ENCODE assay signal across 11 cellular contexts in the genomic region with DNA sequence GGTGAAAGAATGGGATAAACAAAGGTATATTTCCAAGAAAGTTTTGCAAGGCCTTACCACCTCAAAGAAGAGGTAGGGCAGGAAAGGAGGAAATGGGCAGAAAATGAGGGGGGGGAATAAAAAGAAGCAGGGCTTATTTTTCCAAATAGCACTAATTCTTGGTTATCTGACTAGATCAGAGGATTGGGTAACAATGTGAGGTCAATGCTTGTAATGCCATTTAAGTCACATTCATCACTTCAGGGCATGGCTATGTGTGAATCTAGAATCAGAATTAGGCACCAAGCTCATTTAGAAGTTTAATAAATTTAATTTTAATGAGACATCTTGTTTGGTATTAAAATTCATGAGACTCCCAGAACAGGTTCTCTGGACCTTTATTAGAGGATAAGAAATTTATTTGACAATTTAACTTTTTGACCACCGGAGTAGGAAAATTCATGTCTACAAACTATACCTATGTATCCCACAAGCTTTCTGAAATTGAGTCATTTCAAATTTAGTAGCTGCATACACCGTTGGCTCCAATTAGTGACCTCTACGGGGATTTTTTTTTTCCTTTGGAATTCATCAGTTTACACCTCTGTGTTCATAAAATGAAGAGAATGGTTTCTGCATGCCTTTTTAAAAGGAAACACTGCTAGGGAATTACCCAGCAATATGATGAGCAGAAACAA. TPM values are rescaled to one million over a fixed set of nuclear protein-coding genes. Genes with fewer than 3 reads are reported as not detected.
DNase-seq lines count a peak whose midpoint lies in the region; ATAC-seq, FAIRE-seq and TF ChIP-seq lines count a peak whose summit lies in the region.
"Had no signal": no experiment of that assay in that cellular context is flagged by ENCODE, and none has a peak within 500 bp of the region (broad histone marks: within the 10 kb centered on the region; RNA-seq: fewer than 3 reads in every experiment).

No MANE protein-coding gene starts in this region.

- H3K4me2 ChIP-seq in HepG2 (ENCODE audit: low read depth, low read length), result 0 out of 2 replicates have a peak overlapping the region, but pooled peaks have one; percentile 80

- ATAC-seq in stimulated activated naive CD8-positive, alpha-beta T cell treated with anti-CD3 and anti-CD28 coated beads, Interleukin-15, Interleukin-2, amounts not matched to agents 100 U/mL and 50 U/mL, for 24 hours, result no peak
- ATAC-seq in HepG2 (no peak), HG03175 (IDR thresholded peaks at IDR 0.05; ENCODE audit: unreplicated experiment) (no peak)

- POLR2A ChIA-PET in HepG2 (lab: Yijun Ruan, JAX), result interaction anchor here (0.7 to 1.0 kb wide), 2 partner anchors 14 to 22 kb away, joined by 3 to 5 read pairs; no protein-coding TSS in a partner anchor

- TF ChIP-seq RAD21 in HepG2 (CRISPR knock-in tag; IDR thresholded peaks at IDR 0.05), result no peak

- intact Hi-C loops in HepG2 (cut with micrococcal nuclease; ENCODE audit: unreplicated experiment) (no loop called here), dorsolateral prefrontal cortex (cut with DNase I) (no loop called here)

- no peak overlapping the region for H3K9ac ChIP-seq in HepG2 (ENCODE audit: insufficient read depth, low read depth, low read length)

- no peaks in the 10 kb centered on the region for H3K9me3 Mint-ChIP-seq in stimulated activated naive CD8-positive, alpha-beta T cell treated with anti-CD3 and anti-CD28 coated beads, Interleukin-15, Interleukin-2, amounts not matched to agents 100 ng/mL and 50 ng/mL, for 24 hours
- H3K9me3 Mint-ChIP-seq: activated CD4-positive, alpha-beta memory T cell treated with anti-CD3 and anti-CD28 coated beads, Interleukin-2, amount 10 ng/mL, durations not matched to agents 7 days and 5 days had no signal

- 93% methylated on average over 3 of the region's 3 CpGs for WGBS in HepG2 (ENCODE audit: low lambda C conversion rate)

- no peak for TF ChIP-seq POLR2A in HepG2 (IDR thresholded peaks at IDR 0.05; ENCODE audit: insufficient read depth in 1 of 2, low read depth in 2 of 2, low read length in 2 of 2)

- peaks cover 4% of the 10 kb centered on the region for H3K79me2 ChIP-seq in HepG2 (ENCODE audit: insufficient read depth, low read length)

- no peaks in the 10 kb centered on the region for H4K20me1 ChIP-seq in HepG2 (ENCODE audit: insufficient read depth, low read length)

- H3K36me3 Mint-ChIP-seq in stimulated activated naive CD8-positive, alpha-beta T cell treated with anti-CD3 and anti-CD28 coated beads, Interleukin-15, Interleukin-2, amounts not matched to agents 100 ng/mL and 50 ng/mL, for 24 hours (ENCODE audit: low read depth), result no peaks in the 10 kb centered on the region

- no peaks in the 10 kb centered on the region for H3K9me3 ChIP-seq in HepG2 (ENCODE audit: low read length)

- DNase-seq in stimulated activated naive CD8-positive, alpha-beta T cell treated with anti-CD3 and anti-CD28 coated beads, Interleukin-15, Interleukin-2, amounts not matched to agents 100 U/mL and 50 U/mL, for 24 hours, result no peak
- DNase-seq in HepG2 (ENCODE audit: low spot score) (no peak), ecto neural progenitor cell (ENCODE audit: low spot score) (no peak), GDM1 (lab: John Stamatoyannopoulos, UW) (no peak), dorsolateral prefrontal cortex (no peak)
- DNase-seq: brain microvascular endothelial cell, NCI-H1105 treated with DMSO at 0.1 percent for 48 hours had no signal

- no peak for FAIRE-seq in HepG2 (lab: Jason Lieb, UNC)

- H3K27ac ChIP-seq in VCaP, result peak overlapping the region; percentile 38
- H3K27ac ChIP-seq in HepG2 (ENCODE audit: extremely low read length, insufficient read depth, low read length), result no peak overlapping the region
- H3K27ac ChIP-seq in dorsolateral prefrontal cortex, result peak overlapping the region in 2 of 59 donors; percentile 19 to 26
- H3K27ac ChIP-seq: brain microvascular endothelial cell had no signal

- H3K4me3 ChIP-seq in HepG2 (replicated peaks in 1 of 3; ENCODE audit: insufficient read depth in 1 of 3, low read depth in 2 of 3, low read length in 3 of 3), result no peak overlapping the region
- peak overlapping the region in 3 of 59 donors; percentile 84 to 99 (median 88) for H3K4me3 ChIP-seq in dorsolateral prefrontal cortex

- H3K27me3 ChIP-seq in HepG2 (ENCODE audit: control insufficient read depth in 1 of 2, insufficient read depth in 2 of 2, low read length in 2 of 2) (no peaks in the 10 kb centered on the region; a peak in 1 of 5 replicates), dorsolateral prefrontal cortex (no peaks in the 10 kb centered on the region)
- H3K27me3 ChIP-seq: brain microvascular endothelial cell had no signal

- no peak overlapping the region for H3K27ac Mint-ChIP-seq in stimulated activated naive CD8-positive, alpha-beta T cell treated with anti-CD3 and anti-CD28 coated beads, Interleukin-15, Interleukin-2, amounts not matched to agents 100 ng/mL and 50 ng/mL, for 24 hours

- TF ChIP-seq CTCF in VCaP (conservative IDR thresholded peaks at IDR 0.05) (no peak), HepG2 (CRISPR knock-in tag; IDR thresholded peaks at IDR 0.05) (no peak), dorsolateral prefrontal cortex (IDR thresholded peaks at IDR 0.05 in 54 of 56, conservative IDR thresholded peaks at IDR 0.05 in 2 of 56; ENCODE audit: low read depth in 1 of 56, partially characterized antibody in 56 of 56) (no peak)

- H3K4me3 Mint-ChIP-seq in stimulated activated naive CD8-positive, alpha-beta T cell treated with anti-CD3 and anti-CD28 coated beads, Interleukin-15, Interleukin-2, amounts not matched to agents 100 ng/mL and 50 ng/mL, for 24 hours, result peak overlapping the region; percentile 85

- H3K27me3 Mint-ChIP-seq in stimulated activated naive CD8-positive, alpha-beta T cell treated with anti-CD3 and anti-CD28 coated beads, Interleukin-15, Interleukin-2, amounts not matched to agents 100 ng/mL and 50 ng/mL, for 24 hours, result no peaks in the 10 kb centered on the region
- H3K27me3 Mint-ChIP-seq: activated CD4-positive, alpha-beta memory T cell treated with anti-CD3 and anti-CD28 coated beads, Interleukin-2, amount 10 ng/mL, durations not matched to agents 7 days and 5 days had no signal

- CTCF ChIA-PET in HepG2 (lab: Yijun Ruan, JAX; ENCODE audit: low intra/inter-chr PET ratio, low total read pairs), result no interaction called here

- TSS peak; percentile 51 for BruUV-seq in HepG2 (replicated peaks; lab: Mats Ljungman, UMichigan)

- in situ Hi-C loops in HepG2 (cut with HindIII; ENCODE audit: extremely low pct_ligation_motif_present, low pct_unique_long_range_greater_than_20kb), result no loop called here

- H3K4me1 ChIP-seq in HepG2 (ENCODE audit: insufficient read depth, low read length), result peaks cover 19% of the 10 kb centered on the region

- peaks cover 19% of the 10 kb centered on the region for H3K4me1 Mint-ChIP-seq in stimulated activated naive CD8-positive, alpha-beta T cell treated with anti-CD3 and anti-CD28 coated beads, Interleukin-15, Interleukin-2, amounts not matched to agents 100 ng/mL and 50 ng/mL, for 24 hours (ENCODE audit: low read depth)

- H2AFZ ChIP-seq in HepG2 (ENCODE audit: low read length), result no peak overlapping the region

- no peak for TF ChIP-seq EP300 in HepG2 (IDR thresholded peaks at IDR 0.05; ENCODE audit: low read depth in 2 of 2, low read length in 2 of 2)
- TF ChIP-seq EP300 in HepG2 (CRISPR knock-in tag; IDR thresholded peaks at IDR 0.05; ENCODE audit: borderline replicate concordance), result no peak

- H3K36me3 ChIP-seq in HepG2 (replicated peaks in 1 of 2; ENCODE audit: control insufficient read depth in 1 of 2, insufficient read depth in 2 of 2, low read length in 2 of 2), result no peaks in the 10 kb centered on the region
- H3K36me3 ChIP-seq: brain microvascular endothelial cell had no signal

RNA-seq across cellular contexts. Expression of gene STS, which starts 1.3 kb away (rescaled TPM):
- total RNA-seq in HepG2 (2016; rRNA removed; fragmentation: Illumina TruSeq; extraction: Trizol) (1.5 and 2.0 TPM in 2 replicates), dorsolateral prefrontal cortex (10 to 100 TPM in 119 of 120 experiments, 1 to 10 TPM in 1; 5.0 to 73.7 (median 23.6) TPM)
- total RNA-seq in HepG2 (2016; cell fraction: cytosol; rRNA removed; fragmentation: Illumina TruSeq; extraction: Trizol; ENCODE audit: low read depth), result 0.40 and 0.53 TPM in 2 replicates
- 1.6 and 2.1 TPM in 2 replicates for total RNA-seq in HepG2 (2016; cell fraction: insoluble cytoplasmic fraction; rRNA removed; fragmentation: Illumina TruSeq; extraction: Trizol)
- 1.9 TPM in 2 replicates for total RNA-seq in HepG2 (2016; cell fraction: membrane; rRNA removed; fragmentation: Illumina TruSeq; extraction: Trizol)
- total RNA-seq in HepG2 (2016; cell fraction: nucleus; rRNA removed; fragmentation: Illumina TruSeq; extraction: Trizol), result 1.4 and 1.7 TPM in 2 replicates
- polyA plus RNA-seq in HepG2 (2011; rRNA removed), result 0.87 and 0.88 TPM in 2 replicates
- polyA plus RNA-seq in HepG2 (2011; cell fraction: cytosol; rRNA removed), result 0.60 and 0.95 TPM in 2 replicates
- polyA plus RNA-seq in HepG2 (2011; cell fraction: nucleus; rRNA removed), result 0.32 and 0.54 TPM in 2 replicates
- 1.0 and 1.2 TPM in 2 replicates for polyA plus RNA-seq in HepG2 (2012)
- polyA plus RNA-seq in HepG2 (2016; cell fraction: cytosol; fragmentation: Illumina TruSeq; extraction: Trizol; ENCODE audit: low read depth), result 0.45 and 0.62 TPM in 2 replicates
- polyA plus RNA-seq in HepG2 (2016; cell fraction: insoluble cytoplasmic fraction; fragmentation: Illumina TruSeq; extraction: Trizol; ENCODE audit: low read depth), result 2.5 TPM in 2 replicates
- 1.7 and 2.0 TPM in 2 replicates for polyA plus RNA-seq in HepG2 (2016; cell fraction: membrane; fragmentation: Illumina TruSeq; extraction: Trizol; ENCODE audit: low read depth)
- polyA plus RNA-seq in HepG2 (2016; cell fraction: nucleus; fragmentation: Illumina TruSeq; extraction: Trizol; ENCODE audit: insufficient read depth, low read depth), result 1.5 and 1.7 TPM in 2 replicates
- 2.4 and 36.0 TPM in 2 replicates for polyA minus RNA-seq in HepG2 (2011; rRNA and poly(A)+ RNA removed; ENCODE audit: low replicate concordance)
- polyA minus RNA-seq in HepG2 (2011; cell fraction: cytosol; rRNA and poly(A)+ RNA removed), result 1.2 and 2.6 TPM in 2 replicates
- polyA minus RNA-seq in HepG2 (2011; cell fraction: nucleus; rRNA and poly(A)+ RNA removed), result 1.0 and 2.4 TPM in 2 replicates

RNA-seq across cellular contexts. Expression of gene PUDP, which starts 1.8 kb away (rescaled TPM):
- total RNA-seq in HepG2 (2016; rRNA removed; fragmentation: Illumina TruSeq; extraction: Trizol) (7.5 and 16.3 TPM in 2 replicates), dorsolateral prefrontal cortex (10 to 100 TPM in 117 of 120 experiments, 1 to 10 TPM in 3; 8.9 to 39.3 (median 18.6) TPM)
- total RNA-seq in HepG2 (2016; cell fraction: cytosol; rRNA removed; fragmentation: Illumina TruSeq; extraction: Trizol; ENCODE audit: low read depth), result 1.9 and 2.0 TPM in 2 replicates
- 7.1 and 17.4 TPM in 2 replicates for total RNA-seq in HepG2 (2016; cell fraction: insoluble cytoplasmic fraction; rRNA removed; fragmentation: Illumina TruSeq; extraction: Trizol)
- total RNA-seq in HepG2 (2016; cell fraction: membrane; rRNA removed; fragmentation: Illumina TruSeq; extraction: Trizol), result 8.8 and 9.0 TPM in 2 replicates
- total RNA-seq in HepG2 (2016; cell fraction: nucleus; rRNA removed; fragmentation: Illumina TruSeq; extraction: Trizol), result 7.7 and 8.1 TPM in 2 replicates
- polyA plus RNA-seq in HepG2 (2011; rRNA removed), result 17.7 and 23.5 TPM in 2 replicates
- 17.5 and 21.4 TPM in 2 replicates for polyA plus RNA-seq in HepG2 (2011; cell fraction: cytosol; rRNA removed)
- polyA plus RNA-seq in HepG2 (2011; cell fraction: nucleus; rRNA removed), result 5.4 and 6.3 TPM in 2 replicates
- 17.4 and 19.4 TPM in 2 replicates for polyA plus RNA-seq in HepG2 (2012)
- polyA plus RNA-seq in HepG2 (2016; cell fraction: cytosol; fragmentation: Illumina TruSeq; extraction: Trizol; ENCODE audit: low read depth), result 3.0 and 3.9 TPM in 2 replicates
- 32.6 and 35.0 TPM in 2 replicates for polyA plus RNA-seq in HepG2 (2016; cell fraction: insoluble cytoplasmic fraction; fragmentation: Illumina TruSeq; extraction: Trizol; ENCODE audit: low read depth)
- 10.4 and 10.6 TPM in 2 replicates for polyA plus RNA-seq in HepG2 (2016; cell fraction: membrane; fragmentation: Illumina TruSeq; extraction: Trizol; ENCODE audit: low read depth)
- polyA plus RNA-seq in HepG2 (2016; cell fraction: nucleus; fragmentation: Illumina TruSeq; extraction: Trizol; ENCODE audit: insufficient read depth, low read depth), result 11.5 and 12.1 TPM in 2 replicates
- polyA minus RNA-seq in HepG2 (2011; rRNA and poly(A)+ RNA removed; ENCODE audit: low replicate concordance), result 18.1 and 31.8 TPM in 2 replicates
- 10.1 and 12.8 TPM in 2 replicates for polyA minus RNA-seq in HepG2 (2011; cell fraction: cytosol; rRNA and poly(A)+ RNA removed)
- polyA minus RNA-seq in HepG2 (2011; cell fraction: nucleus; rRNA and poly(A)+ RNA removed), result 14.5 and 17.7 TPM in 2 replicates
